25 cellular contexts compared by ENCODE assay signal in genomic region chr7:51227861-51228260, GRCh38.
A peak's percentile ranks its signal among the peaks of the same experiment; 100 is the strongest.
DNase-seq lines count a peak whose midpoint lies in the region; ATAC-seq and TF ChIP-seq lines count a peak whose summit lies in the region.
"Had no signal": no experiment of that assay in that cellular context is flagged by ENCODE, and none has a peak within 500 bp of the region (broad histone marks: within the 10 kb centered on the region; RNA-seq: fewer than 3 reads in every experiment).

No MANE protein-coding gene starts in this region.

- H3K27me3 ChIP-seq in dorsolateral prefrontal cortex, result no peaks in the 10 kb centered on the region
- H3K27me3 ChIP-seq: BLaER1, MG63 had no signal

- DNase-seq in RPMI7951 (ENCODE audit: low read depth), result peak; percentile 38
- DNase-seq in dorsolateral prefrontal cortex, result no peak
- DNase-seq in mesenteric fat pad (ENCODE audit: low spot score), result peak; percentile 14
- peak in 1 of 49 donors; percentile 25 for DNase-seq in substantia nigra (lab: John Stamatoyannopoulos, UW)
- DNase-seq in NCI-H1436 (lab: John Stamatoyannopoulos, UW), result no peak
- no peak for DNase-seq in hippocampal formation (lab: John Stamatoyannopoulos, UW)
- DNase-seq: Calu3; CD4-positive, alpha-beta memory T cell; DMS53; EL; H7; HFFc6; Kasumi-1; MG63; NCI-H1048; NCI-H1436 treated with DMSO at 0.1 percent for 48 hours; NCI-H2029; NCI-H345; NCI-H524 treated with DMSO at 0.1 percent for 48 hours; RPMI8226; SHP77 treated with DMSO at 0.1 percent for 48 hours had no signal

- H3K4me3 ChIP-seq in dorsolateral prefrontal cortex, result peak overlapping the region in 4 of 59 donors; percentile 26 to 60 (median 58)
- H3K4me3 ChIP-seq: A549, BLaER1, MG63 had no signal

- no peak for ATAC-seq in HG03521 (IDR thresholded peaks at IDR 0.05; ENCODE audit: unreplicated experiment)
- no peak for ATAC-seq in GM18519 (IDR thresholded peaks at IDR 0.05; ENCODE audit: low FRiP score, unreplicated experiment)
- ATAC-seq: A549 had no signal

- H3K27ac ChIP-seq in dorsolateral prefrontal cortex (peak overlapping the region in 54 of 59 donors; percentile 7 to 88 (median 79)), substantia nigra (ENCODE audit: low read depth, low read length, poor library complexity, severe bottlenecking) (peak overlapping the region; percentile 78)
- H3K27ac ChIP-seq: A549, BLaER1 had no signal

- intact Hi-C loops in dorsolateral prefrontal cortex (cut with DNase I), result loop anchor here in 1 of 2 donors (5.0 kb wide), 1 partner anchor 61 kb away; no protein-coding TSS in a partner anchor

- no peak for TF ChIP-seq CTCF in dorsolateral prefrontal cortex (IDR thresholded peaks at IDR 0.05 in 54 of 56, conservative IDR thresholded peaks at IDR 0.05 in 2 of 56; ENCODE audit: low read depth in 1 of 56, partially characterized antibody in 56 of 56)

Comparison
In these comparisons a context has a peak if more than half of its experiments do, and no peak if none do; other contexts are left out.
1. DNase-seq: peak in RPMI7951 (single experiment) and mesenteric fat pad (single experiment); none in dorsolateral prefrontal cortex (0 of 10), NCI-H1436 (single experiment) and hippocampal formation (0 of 2).